32 cellular contexts compared by ENCODE assay signal in the genomic region with DNA sequence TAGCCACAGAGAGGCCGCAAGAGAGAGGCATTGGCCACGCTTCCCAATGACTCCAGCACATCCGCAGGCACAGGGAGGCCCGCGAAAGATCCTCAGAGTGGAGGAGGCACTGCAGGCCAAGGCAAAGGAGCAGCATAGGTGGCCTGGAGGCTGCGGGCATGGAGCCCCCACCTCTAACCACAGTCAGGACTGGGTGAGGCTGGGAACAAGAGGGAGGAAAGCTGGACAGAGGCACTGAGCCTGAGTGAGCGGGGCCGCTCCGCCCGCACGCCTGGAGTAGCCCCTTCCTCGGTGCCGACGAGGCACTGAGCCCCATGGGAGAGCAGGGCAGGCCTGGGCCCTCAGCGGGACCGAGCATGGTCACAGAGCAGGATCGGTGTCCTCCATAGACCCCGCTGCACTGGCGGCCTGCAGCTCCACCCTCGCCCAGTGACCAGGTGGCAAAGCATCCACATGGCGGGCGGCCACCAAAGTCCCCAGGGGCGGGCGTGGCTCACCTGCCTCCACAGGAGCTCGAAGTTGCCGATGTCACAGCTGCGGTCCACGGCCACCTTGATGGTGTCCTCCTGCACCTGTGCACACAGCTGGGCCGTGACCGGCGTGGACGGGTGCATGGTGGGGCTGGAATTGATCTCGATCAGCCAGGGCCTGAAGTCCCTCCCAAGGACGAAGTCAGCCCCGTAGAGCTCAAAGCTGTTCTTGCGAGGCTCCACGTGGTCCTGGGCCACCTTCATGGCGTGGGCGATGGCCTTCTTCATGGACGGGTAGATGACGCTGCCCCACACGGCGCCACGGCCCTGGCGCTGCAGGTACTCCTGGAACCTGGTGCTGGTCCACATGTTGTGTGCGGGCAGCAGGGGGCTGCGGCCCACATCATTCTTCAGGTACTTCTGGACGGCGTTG. TPM values are rescaled to one million over a fixed set of nuclear protein-coding genes. Genes with fewer than 3 reads are reported as not detected.
DNase-seq lines count a peak whose midpoint lies in the region; ATAC-seq, FAIRE-seq and TF ChIP-seq lines count a peak whose summit lies in the region.
"Had no signal": no experiment of that assay in that cellular context is flagged by ENCODE, and none has a peak within 500 bp of the region (broad histone marks: within the 10 kb centered on the region; RNA-seq: fewer than 3 reads in every experiment).

No MANE protein-coding gene starts in this region.

- intact Hi-C loops in kidney (cut with DNase I), result loop anchor here (5.0 kb wide), 1 partner anchor 104 kb away; no protein-coding TSS in a partner anchor

- H3K27ac Mint-ChIP-seq in activated T-cell treated with anti-CD3 and anti-CD28 coated beads, Interleukin-2, amount 50 U/mL, for 24 hours, result no peak overlapping the region
- H3K27ac Mint-ChIP-seq: activated T-cell treated with anti-CD3 and anti-CD28 coated beads, Interleukin-2, amount 50 U/mL, for 72 hours; brain had no signal

- no peak overlapping the region for H3K27ac ChIP-seq in kidney (ENCODE audit: low read depth in 2 of 2, low read length in 2 of 2)
- H3K27ac ChIP-seq: heart right ventricle, lower lobe of right lung, PC-9, skin epidermis, upper lobe of left lung, WERI-Rb-1 had no signal

- peak; percentile 17 for DNase-seq in activated T-cell treated with anti-CD3 and anti-CD28 coated beads, Interleukin-2, amount 50 U/mL, for 1 hour
- DNase-seq in activated T-cell treated with anti-CD3 and anti-CD28 coated beads, Interleukin-2, amount 50 U/mL, for 24 hours, result no peak
- DNase-seq in H7 (peak; percentile 66), kidney (peak; percentile 76), urothelium cell line (ENCODE audit: low spot score) (no peak), C1 segment of cervical spinal cord (lab: John Stamatoyannopoulos, UW) (no peak)
- no peak for DNase-seq in stimulated activated CD4-positive, alpha-beta T cell treated with anti-CD3 and anti-CD28 coated beads, Interleukin-2, amount 100 ng/mL, for 24 hours
- DNase-seq: activated CD4-positive, alpha-beta T cell treated with anti-CD3 and anti-CD28 coated beads, Interleukin-2, amount 50 U/mL, for 1 hour; activated naive CD4-positive, alpha-beta T cell treated with anti-CD3 and anti-CD28 coated beads, Interleukin-2, amount 50 U/mL, for 16 hours; activated T-cell treated with anti-CD3 and anti-CD28 coated beads, Interleukin-2, amount 50 U/mL, for 72 hours; AML-193; cerebellar nuclear complex; DMS153; GOT3; heart right ventricle; lower lobe of right lung; MV-4-11; NCI-H1436 treated with DMSO at 0.1 percent for 48 hours; NCI-H226; NCI-H526 treated with DMSO at 0.1 percent for 48 hours; occipital lobe; PC-9; stimulated activated naive CD4-positive, alpha-beta T cell; WERI-Rb-1 had no signal

- no peaks in the 10 kb centered on the region for H3K36me3 Mint-ChIP-seq in activated T-cell treated with anti-CD3 and anti-CD28 coated beads, Interleukin-2, amount 50 U/mL, for 24 hours (ENCODE audit: low read depth)
- H3K36me3 Mint-ChIP-seq: brain; naive thymus-derived CD8-positive, alpha-beta T cell had no signal

- no peak overlapping the region for H3K9ac ChIP-seq in kidney (ENCODE audit: low read length in 2 of 2)

- no peaks in the 10 kb centered on the region for H3K9me3 ChIP-seq in kidney (ENCODE audit: control insufficient read depth in 1 of 2, low read length in 2 of 2)
- H3K9me3 ChIP-seq: A549, heart right ventricle, lower lobe of right lung, upper lobe of left lung had no signal

- peaks cover 9% of the 10 kb centered on the region for H3K27me3 Mint-ChIP-seq in activated T-cell treated with anti-CD3 and anti-CD28 coated beads, Interleukin-2, amount 50 U/mL, for 24 hours

- H3K9me3 Mint-ChIP-seq in activated T-cell treated with anti-CD3 and anti-CD28 coated beads, Interleukin-2, amount 50 U/mL, for 24 hours, result no peaks in the 10 kb centered on the region
- H3K9me3 Mint-ChIP-seq: activated T-cell treated with anti-CD3 and anti-CD28 coated beads, Interleukin-2, amount 50 U/mL, for 72 hours; naive thymus-derived CD8-positive, alpha-beta T cell had no signal

- H3K36me3 ChIP-seq in H7 (replicated peaks; ENCODE audit: control insufficient read depth, insufficient read depth, low read length), result no peaks in the 10 kb centered on the region
- H3K36me3 ChIP-seq in kidney (ENCODE audit: control insufficient read depth in 1 of 2, insufficient read depth in 2 of 2, low read length in 2 of 2), result no peaks in the 10 kb centered on the region
- H3K36me3 ChIP-seq: heart right ventricle, lower lobe of right lung, upper lobe of left lung, WERI-Rb-1 had no signal

- TF ChIP-seq CTCF in kidney (IDR thresholded peaks at IDR 0.05; ENCODE audit: borderline replicate concordance, extremely low read depth, insufficient read depth), result no peak

- H3K4me3 ChIP-seq in H7 (ENCODE audit: insufficient read depth, low read depth, low read length), result no peak overlapping the region
- H3K4me3 ChIP-seq in kidney (ENCODE audit: low read length in 2 of 2), result no peak overlapping the region
- H3K4me3 ChIP-seq: A549, heart right ventricle, lower lobe of right lung, PC-9, skin epidermis, upper lobe of left lung had no signal

- FAIRE-seq in kidney (lab: Jason Lieb, UNC), result no peak
- FAIRE-seq in urothelium cell line (lab: Jason Lieb, UNC), result peak; percentile 37
- FAIRE-seq: A549, frontal cortex, GM12891 had no signal

- H3K4me1 Mint-ChIP-seq in activated T-cell treated with anti-CD3 and anti-CD28 coated beads, Interleukin-2, amount 50 U/mL, for 24 hours (ENCODE audit: low read depth), result peaks cover 21% of the 10 kb centered on the region
- H3K4me1 Mint-ChIP-seq: brain had no signal

- H3K4me1 ChIP-seq in kidney (ENCODE audit: control insufficient read depth in 1 of 2, insufficient read depth in 1 of 2, low read depth in 1 of 2, low read length in 2 of 2), result no peaks in the 10 kb centered on the region

- H3K27me3 ChIP-seq in H7 (ENCODE audit: control insufficient read depth, insufficient read depth, low read length), result no peaks in the 10 kb centered on the region; the same call in 1 of the 2 replicates
- H3K27me3 ChIP-seq: upper lobe of left lung had no signal

- H3K4me3 Mint-ChIP-seq in activated T-cell treated with anti-CD3 and anti-CD28 coated beads, Interleukin-2, amount 50 U/mL, for 24 hours, result no peak overlapping the region
- H3K4me3 Mint-ChIP-seq: activated T-cell treated with anti-CD3 and anti-CD28 coated beads, Interleukin-2, amount 50 U/mL, for 72 hours; brain had no signal

- no peak for ATAC-seq in HG02970 (IDR thresholded peaks at IDR 0.05; ENCODE audit: low FRiP score, unreplicated experiment)

RNA-seq across cellular contexts. Expression of a gene that starts 18.9 kb away (rescaled TPM):
- 0.04 TPM in 1 of 2 replicates, not detected in the other for total RNA-seq in H7 (2014; rRNA removed; shearing (Covaris generic))
- total RNA-seq in kidney, result 0.16 TPM
- not detected for polyA plus RNA-seq in kidney (ENCODE audit: insufficient read depth, low read depth, low replicate concordance)
- total RNA-seq: naive thymus-derived CD8-positive, alpha-beta T cell; occipital lobe; PC-9 had no signal
- polyA plus RNA-seq: heart right ventricle; naive thymus-derived CD8-positive, alpha-beta T cell had no signal

RNA-seq across cellular contexts. Expression of a gene that starts 26.7 kb away (rescaled TPM):
- not detected in 2 replicates for total RNA-seq in H7 (2014; rRNA removed; shearing (Covaris generic))
- total RNA-seq in kidney, result not detected
- polyA plus RNA-seq in kidney (ENCODE audit: insufficient read depth, low read depth, low replicate concordance), result not detected
- total RNA-seq: activated T-cell treated with anti-CD3 and anti-CD28 coated beads, Interleukin-2, amount 50 U/mL, for 72 hours; frontal cortex; heart right ventricle; lower lobe of right lung; naive thymus-derived CD8-positive, alpha-beta T cell; occipital lobe; PC-9; upper lobe of left lung had no signal
- polyA plus RNA-seq: A549; heart right ventricle; naive thymus-derived CD8-positive, alpha-beta T cell had no signal

RNA-seq across cellular contexts. Expression of a gene that starts 53.8 kb away (rescaled TPM):
- 0.14 TPM in 1 of 2 replicates, not detected in the other for total RNA-seq in H7 (2014; rRNA removed; shearing (Covaris generic))
- total RNA-seq in kidney, result 0.28 TPM
- not detected for polyA plus RNA-seq in kidney (ENCODE audit: insufficient read depth, low read depth, low replicate concordance)
- total RNA-seq: PC-9 had no signal
- polyA plus RNA-seq: A549 had no signal

RNA-seq across cellular contexts. Expression of a gene that starts 58.4 kb away (rescaled TPM):
- not detected in 2 replicates for total RNA-seq in H7 (2014; rRNA removed; shearing (Covaris generic))
- total RNA-seq in kidney, result 0.38 TPM
- polyA plus RNA-seq in kidney (ENCODE audit: insufficient read depth, low read depth, low replicate concordance), result 0.62 TPM
- total RNA-seq: naive thymus-derived CD8-positive, alpha-beta T cell; PC-9 had no signal
- polyA plus RNA-seq: naive thymus-derived CD8-positive, alpha-beta T cell had no signal

Comparison
In these comparisons a context has a peak if more than half of its experiments do, and no peak if none do; other contexts are left out.
1. DNase-seq: peak in activated T-cell treated with anti-CD3 and anti-CD28 coated beads, Interleukin-2, amount 50 U/mL, for 1 hour (single experiment), H7 (single experiment) and kidney (single experiment); none in activated T-cell treated with anti-CD3 and anti-CD28 coated beads, Interleukin-2, amount 50 U/mL, for 24 hours (single experiment), urothelium cell line (single experiment), stimulated activated CD4-positive, alpha-beta T cell treated with anti-CD3 and anti-CD28 coated beads, Interleukin-2, amount 100 ng/mL, for 24 hours (0 of 2) and C1 segment of cervical spinal cord (0 of 14).